8 cellular contexts compared by ENCODE assay signal in the genomic region with DNA sequence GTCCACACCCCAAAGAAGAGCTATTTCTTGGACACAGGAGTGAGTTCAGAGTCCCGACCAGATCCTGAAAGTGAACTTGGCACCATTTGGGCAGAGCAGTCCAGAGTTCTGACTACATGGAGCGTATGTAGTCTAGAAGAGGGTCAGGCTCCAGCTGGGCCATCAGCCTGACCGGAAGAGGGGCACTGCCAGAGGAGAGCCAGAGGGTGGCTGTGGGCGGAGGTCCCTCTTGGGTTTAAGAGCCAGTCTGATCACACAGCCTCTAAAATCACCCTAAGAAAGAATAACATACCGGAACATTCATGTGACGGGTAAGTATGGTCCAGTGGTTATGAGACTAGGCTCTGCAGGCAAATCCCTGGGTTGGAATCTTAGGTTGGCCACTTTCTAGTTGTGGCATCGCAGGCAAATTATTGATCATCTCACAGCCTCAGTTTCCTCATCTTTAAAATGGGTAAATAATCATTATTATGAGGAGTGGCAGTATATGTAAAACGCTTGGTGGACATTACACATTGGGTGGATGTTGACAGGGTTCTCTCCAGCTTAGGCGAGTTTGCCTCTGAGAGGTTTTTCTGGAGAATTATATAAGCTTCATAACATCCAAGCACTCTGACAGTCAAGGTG. TPM values are rescaled to one million over a fixed set of nuclear protein-coding genes. Genes with fewer than 3 reads are reported as not detected.
DNase-seq lines count a peak whose midpoint lies in the region; ATAC-seq, FAIRE-seq and TF ChIP-seq lines count a peak whose summit lies in the region.

No MANE protein-coding gene starts in this region.

- no peaks in the 10 kb centered on the region for H3K27me3 ChIP-seq in CD4-positive, CD25-positive, alpha-beta regulatory T cell (ENCODE audit: control insufficient read depth, insufficient read depth, low read length)
- H3K27me3 ChIP-seq in PC-3 (ENCODE audit: low read length) (no peaks in the 10 kb centered on the region), endothelial cell of umbilical vein (ENCODE audit: control insufficient read depth in 2 of 2, insufficient read depth in 2 of 2, low read length in 2 of 2) (no peaks in the 10 kb centered on the region), osteoblast (ENCODE audit: insufficient read depth, low read length) (no peaks in the 10 kb centered on the region)

- H3K27me3 Mint-ChIP-seq in CD4-positive, CD25-positive, alpha-beta regulatory T cell, result peaks cover 5% of the 10 kb centered on the region

- no peak for TF ChIP-seq POLR2A in endothelial cell of umbilical vein (IDR thresholded peaks at IDR 0.05; ENCODE audit: low read depth, low read length)

- CTCF ChIA-PET in PC-3 (lab: Charles Lee) (interaction anchor here (0.6 to 2.5 kb wide), 2 partner anchors 111 to 117 kb away, joined by 3 to 34 read pairs; no protein-coding TSS in a partner anchor), endothelial cell of umbilical vein (lab: Charles Lee) (interaction anchor here (1.0 to 10.6 kb wide), 9 partner anchors 9 to 811 kb away, joined by 3 to 203 read pairs (median 7); no protein-coding TSS in a partner anchor)

- POLR2A ChIA-PET in PC-3 (lab: Charles Lee; ENCODE audit: unreplicated experiment), result interaction anchor here (0.5 to 2.1 kb wide), 13 partner anchors 10 to 593 kb away, joined by 3 to 21 read pairs (median 6); no protein-coding TSS in a partner anchor
- POLR2A ChIA-PET in endothelial cell of umbilical vein (lab: Charles Lee), result interaction anchor here (0.7 to 1.8 kb wide), 4 partner anchors 15 to 117 kb away, joined by 3 to 15 read pairs (median 6); no protein-coding TSS in a partner anchor

- peak overlapping the region; percentile 97 for H3K4me3 ChIP-seq in CD4-positive, CD25-positive, alpha-beta regulatory T cell (ENCODE audit: low read depth, low read length)
- H3K4me3 ChIP-seq in PC-3 (ENCODE audit: low read length) (peak overlapping the region; percentile 95), endothelial cell of umbilical vein (replicated peaks in 1 of 3; ENCODE audit: insufficient read depth in 1 of 3, low read depth in 1 of 3, low read length in 3 of 3) (peak overlapping the region in 2 of 3 experiments; percentile 69 to 74), osteoblast (ENCODE audit: insufficient read depth, low read length) (peak overlapping the region; percentile 95)

- peak overlapping the region; percentile 95 for H3K4me2 ChIP-seq in PC-3 (ENCODE audit: low read length)
- peak overlapping the region; percentile 77 for H3K4me2 ChIP-seq in endothelial cell of umbilical vein (ENCODE audit: insufficient read depth, low read length)
- H3K4me2 ChIP-seq in osteoblast (ENCODE audit: insufficient read depth, low read length), result peak overlapping the region; percentile 100

- H4K20me1 ChIP-seq in PC-3 (ENCODE audit: low read length), result peaks cover 18% of the 10 kb centered on the region
- peaks cover 4% of the 10 kb centered on the region for H4K20me1 ChIP-seq in endothelial cell of umbilical vein (replicated peaks; ENCODE audit: control insufficient read depth, extremely low read depth, insufficient read depth, low read length)
- H4K20me1 ChIP-seq in osteoblast (ENCODE audit: insufficient read depth, low read length), result peaks cover 12% of the 10 kb centered on the region

- no peak for FAIRE-seq in endothelial cell of umbilical vein (lab: Jason Lieb, UNC)

- no peak for DNase-seq in CD4-positive, CD25-positive, alpha-beta regulatory T cell
- DNase-seq in PC-3 (no peak), endothelial cell of umbilical vein (ENCODE audit: low read depth, low spot score) (no peak), osteoblast (ENCODE audit: insufficient read length, low spot score, missing footprints) (peak; percentile 75), HuH-7.5 (ENCODE audit: low spot score) (no peak), amygdala (lab: John Stamatoyannopoulos, UW) (no peak)
- DNase-seq in stimulated activated CD4-positive, alpha-beta T cell treated with anti-CD3 and anti-CD28 coated beads, Interleukin-4, amount 100 ng/mL, for 1 hour, result no peak

- H3K9me3 ChIP-seq in CD4-positive, CD25-positive, alpha-beta regulatory T cell (ENCODE audit: control insufficient read depth in 2 of 2, low read length in 2 of 2), result no peaks in the 10 kb centered on the region
- H3K9me3 ChIP-seq in PC-3 (ENCODE audit: low read length), result no peaks in the 10 kb centered on the region
- H3K9me3 ChIP-seq in endothelial cell of umbilical vein (replicated peaks; ENCODE audit: control insufficient read depth, insufficient read depth, low read length), result no peaks in the 10 kb centered on the region
- no peaks in the 10 kb centered on the region for H3K9me3 ChIP-seq in osteoblast (ENCODE audit: low read depth, low read length)

- peak overlapping the region; percentile 94 to 100 (median 98) for H3K4me3 Mint-ChIP-seq in CD4-positive, CD25-positive, alpha-beta regulatory T cell

- no peak for ATAC-seq in CD4-positive, CD25-positive, alpha-beta regulatory T cell (ENCODE audit: low read depth in 2 of 2)
- ATAC-seq in PC-3, result no peak
- ATAC-seq in HG02852 (IDR thresholded peaks at IDR 0.05; ENCODE audit: unreplicated experiment), result no peak

- H3K9ac ChIP-seq in PC-3 (ENCODE audit: low read length) (peak overlapping the region; percentile 88), endothelial cell of umbilical vein (replicated peaks; ENCODE audit: extremely low read depth, insufficient read depth, low read length) (peak overlapping the region; percentile 82)

- H3K4me1 ChIP-seq in CD4-positive, CD25-positive, alpha-beta regulatory T cell (ENCODE audit: control insufficient read depth, insufficient read depth, low read length, poor library complexity, severe bottlenecking), result peaks cover 29% of the 10 kb centered on the region
- H3K4me1 ChIP-seq in PC-3 (ENCODE audit: insufficient read depth, low read length), result peaks cover 18% of the 10 kb centered on the region
- H3K4me1 ChIP-seq in endothelial cell of umbilical vein (ENCODE audit: control insufficient read depth, extremely low read depth, insufficient read depth, low read length), result peaks cover 8% of the 10 kb centered on the region
- peaks cover 6% of the 10 kb centered on the region for H3K4me1 ChIP-seq in osteoblast (ENCODE audit: insufficient read depth, low read length)

- peaks cover 2% of the 10 kb centered on the region for H3K36me3 ChIP-seq in CD4-positive, CD25-positive, alpha-beta regulatory T cell (ENCODE audit: control insufficient read depth, insufficient read depth, low read length)
- H3K36me3 ChIP-seq in PC-3 (ENCODE audit: low read depth, low read length), result peaks cover 4% of the 10 kb centered on the region
- H3K36me3 ChIP-seq in endothelial cell of umbilical vein (ENCODE audit: control insufficient read depth in 2 of 2, extremely low read depth in 1 of 2, insufficient read depth in 2 of 2, low read length in 2 of 2), result no peaks in the 10 kb centered on the region
- H3K36me3 ChIP-seq in osteoblast (ENCODE audit: insufficient read depth, low read length), result no peaks in the 10 kb centered on the region

- H3K79me2 ChIP-seq in PC-3 (ENCODE audit: low read length) (peaks cover 28% of the 10 kb centered on the region), endothelial cell of umbilical vein (ENCODE audit: control insufficient read depth, insufficient read depth, low read length) (peaks cover 28% of the 10 kb centered on the region), osteoblast (ENCODE audit: insufficient read depth, low read length) (peaks cover 28% of the 10 kb centered on the region)

- no peaks in the 10 kb centered on the region for H3K9me2 ChIP-seq in PC-3 (replicated peaks; ENCODE audit: low read length)

- H3K27ac Mint-ChIP-seq in CD4-positive, CD25-positive, alpha-beta regulatory T cell, result peak overlapping the region; percentile 92 to 96 (median 94)

- BruUV-seq in PC-3 (replicated peaks; lab: Mats Ljungman, UMichigan) (no TSS peak), endothelial cell of umbilical vein (replicated peaks; lab: Mats Ljungman, UMichigan) (no TSS peak)

- peaks cover 1 to 28% (median 16%) of the 10 kb centered on the region in 4 donors for H3K4me1 Mint-ChIP-seq in CD4-positive, CD25-positive, alpha-beta regulatory T cell

- H3K36me3 Mint-ChIP-seq in CD4-positive, CD25-positive, alpha-beta regulatory T cell, result peaks cover 2% of the 10 kb centered on the region

- no peak for TF ChIP-seq CTCF in PC-3 (conservative IDR thresholded peaks at IDR 0.05; ENCODE audit: low read depth, low read length)
- TF ChIP-seq CTCF in endothelial cell of umbilical vein (IDR thresholded peaks at IDR 0.05; ENCODE audit: extremely low read depth in 1 of 2, insufficient read depth in 1 of 2, low read depth in 1 of 2, low read length in 2 of 2), result no peak
- TF ChIP-seq CTCF in osteoblast (IDR thresholded peaks at IDR 0.05; ENCODE audit: extremely low read depth, low read depth, low read length), result no peak

- no peaks in the 10 kb centered on the region for H3K9me1 ChIP-seq in endothelial cell of umbilical vein (replicated peaks; ENCODE audit: control insufficient read depth, extremely low read depth, insufficient read depth, low read length)

- no peaks in the 10 kb centered on the region for H3F3A ChIP-seq in PC-3 (ENCODE audit: low read length, unreplicated experiment)

- dilution Hi-C loops in endothelial cell of umbilical vein (cut with MboI; ENCODE audit: extremely low pct_ligation_motif_present, low sequenced_read_pairs), result no loop called here

- H2AFZ ChIP-seq in PC-3 (ENCODE audit: low read length) (peak overlapping the region; percentile 78), endothelial cell of umbilical vein (ENCODE audit: low read depth, low read length) (peak overlapping the region; percentile 2), osteoblast (ENCODE audit: low read length) (peak overlapping the region; percentile 96)

- intact Hi-C loops in PC-3 (cut with micrococcal nuclease), result loop anchor here (2.0 to 10.0 kb wide), 5 partner anchors 33 to 745 kb away; no protein-coding TSS in a partner anchor
- intact Hi-C loops in endothelial cell of umbilical vein (cut with micrococcal nuclease), result loop anchor here (5.0 to 10.0 kb wide), 2 partner anchors 735 to 857 kb away; no protein-coding TSS in a partner anchor

- H3K27ac ChIP-seq in CD4-positive, CD25-positive, alpha-beta regulatory T cell (ENCODE audit: insufficient read depth, low read length, poor library complexity, severe bottlenecking), result peak overlapping the region; percentile 76
- peak overlapping the region; percentile 94 for H3K27ac ChIP-seq in PC-3 (ENCODE audit: low read length)
- H3K27ac ChIP-seq in endothelial cell of umbilical vein (ENCODE audit: insufficient read depth, low read depth, low read length), result peak overlapping the region; percentile 84
- H3K27ac ChIP-seq in osteoblast (ENCODE audit: low read depth, low read length), result peak overlapping the region; percentile 92

- H3K9me3 Mint-ChIP-seq in CD4-positive, CD25-positive, alpha-beta regulatory T cell, result peaks cover 0 to 1% (median 0%) of the 10 kb centered on the region in 7 donors

RNA-seq across cellular contexts. Expression of a gene that starts 2.1 kb away (rescaled TPM):
- 19.9 TPM for total RNA-seq in CD4-positive, CD25-positive, alpha-beta regulatory T cell
- 10 to 100 TPM; 17.3 to 19.5 (median 18.2) TPM for polyA plus RNA-seq in CD4-positive, CD25-positive, alpha-beta regulatory T cell
- total RNA-seq in PC-3 (2014; rRNA removed) (37.8 and 41.4 TPM in 2 replicates), endothelial cell of umbilical vein (26.6 and 27.5 TPM in 2 replicates), osteoblast (20.3 and 22.4 TPM in 2 replicates)
- polyA plus RNA-seq in endothelial cell of umbilical vein, result 7.9 and 8.3 TPM in 2 replicates
- polyA plus RNA-seq in endothelial cell of umbilical vein (2011; cell fraction: cytosol; rRNA removed), result 7.5 and 9.5 TPM in 2 replicates
- 4.9 and 6.5 TPM in 2 replicates for polyA plus RNA-seq in endothelial cell of umbilical vein (2011; cell fraction: nucleus; rRNA removed)
- polyA plus RNA-seq in endothelial cell of umbilical vein (2012), result 9.3 and 12.6 TPM in 2 replicates
- polyA minus RNA-seq in endothelial cell of umbilical vein, result 14.4 and 19.7 TPM in 2 replicates
- 10.9 TPM for polyA minus RNA-seq in endothelial cell of umbilical vein (2011; cell fraction: cytosol; rRNA and poly(A)+ RNA removed)
- polyA minus RNA-seq in endothelial cell of umbilical vein (2011; cell fraction: nucleus; rRNA and poly(A)+ RNA removed), result 13.2 and 14.2 TPM in 2 replicates

Comparison
In these comparisons a context has a peak if more than half of its experiments do, and no peak if none do; other contexts are left out.
1. H2AFZ ChIP-seq: peak in every context shown above with its lines; median percentile 96 in osteoblast; 78 in PC-3; 2 in endothelial cell of umbilical vein.